In genomic region chr12:122974892-122975789, GRCh38 we compare ENCODE assay signal across 8 cellular contexts. TPM values are rescaled to one million over a fixed set of nuclear protein-coding genes. Genes with fewer than 3 reads are reported as not detected.
A peak's percentile ranks its signal among the peaks of the same experiment; 100 is the strongest.
DNase-seq lines count a peak whose midpoint lies in the region; ATAC-seq and TF ChIP-seq lines count a peak whose summit lies in the region.

TSS of gene OGFOD2 (plus strand) at chr12:122975244. CDS start at chr12:122975252, 8 bp downstream.

- peak within 1 kb of the TSS; percentile 97 for H3K4me2 ChIP-seq in osteoblast (ENCODE audit: insufficient read depth, low read length)

- H3K79me2 ChIP-seq in osteoblast (ENCODE audit: insufficient read depth, low read length): peaks cover 49% of the 10 kb centered on the region

- H3K4me3 Mint-ChIP-seq in activated naive CD4-positive, alpha-beta T cell treated with anti-CD3 and anti-CD28 coated beads, Interleukin-2, amount 50 U/mL, for 24 hours: peak within 1 kb of the TSS; percentile 97

- H3K27ac ChIP-seq in osteoblast (ENCODE audit: low read depth, low read length) (peak within 1 kb of the TSS; percentile 93), thoracic aorta (peak within 1 kb of the TSS; percentile 97 to 99)

- no peaks in the 10 kb centered on the region for H3K36me3 Mint-ChIP-seq in activated naive CD4-positive, alpha-beta T cell treated with anti-CD3 and anti-CD28 coated beads, Interleukin-2, amount 50 U/mL, for 24 hours

- TF ChIP-seq CTCF in GM10248 (IDR thresholded peaks at IDR 0.05; ENCODE audit: control extremely low read depth, extremely low read depth, low read depth, missing control alignments) (no peak), osteoblast (IDR thresholded peaks at IDR 0.05; ENCODE audit: extremely low read depth, low read depth, low read length) (no peak), thoracic aorta (IDR thresholded peaks at IDR 0.05) (no peak)

- no peaks in the 10 kb centered on the region for H3K9me3 Mint-ChIP-seq in activated naive CD4-positive, alpha-beta T cell treated with anti-CD3 and anti-CD28 coated beads, Interleukin-2, amount 50 U/mL, for 24 hours

- peaks cover 38% of the 10 kb centered on the region for H3K4me1 Mint-ChIP-seq in activated naive CD4-positive, alpha-beta T cell treated with anti-CD3 and anti-CD28 coated beads, Interleukin-2, amount 50 U/mL, for 24 hours

- H3K27ac Mint-ChIP-seq in activated naive CD4-positive, alpha-beta T cell treated with anti-CD3 and anti-CD28 coated beads, Interleukin-2, amount 50 U/mL, for 24 hours: peak within 1 kb of the TSS; percentile 99

- DNase-seq in GM10248 (ENCODE audit: extremely low spot score) (peak; percentile 92), NCI-H1092 (lab: John Stamatoyannopoulos, UW) (peak; percentile 84), glomerular visceral epithelial cell (ENCODE audit: extremely low spot score) (peak; percentile 89), osteoblast (ENCODE audit: insufficient read length, low spot score, missing footprints) (peak; percentile 99), thoracic aorta (ENCODE audit: low spot score) (peak; percentile 61)

- ATAC-seq in HG02610 (IDR thresholded peaks at IDR 0.05; ENCODE audit: unreplicated experiment): peak; percentile 71
- ATAC-seq in SK-N-SH treated with all-trans-retinoic acid at 6 μM for 48 hours: peak; percentile 92
- ATAC-seq in thoracic aorta (ENCODE audit: insufficient number of reproducible peaks, low FRiP score, low read depth): peak; percentile 77

- POLR2A ChIA-PET in GM10248 (lab: Yijun Ruan, JAX): interaction anchor here (1.5 kb wide), 1 partner anchor 258 kb away, joined by 6 read pairs; the partner anchor contains the start of genes MPHOSPH9 and MTRFR

- H3K36me3 ChIP-seq in osteoblast (ENCODE audit: insufficient read depth, low read length): peaks cover 6% of the 10 kb centered on the region
- no peaks in the 10 kb centered on the region for H3K36me3 ChIP-seq in thoracic aorta

- H3K27me3 ChIP-seq in osteoblast (ENCODE audit: insufficient read depth, low read length) (no peaks in the 10 kb centered on the region), thoracic aorta (replicated peaks; ENCODE audit: insufficient read depth) (no peaks in the 10 kb centered on the region)

- peaks cover 7% of the 10 kb centered on the region for H4K20me1 ChIP-seq in osteoblast (ENCODE audit: insufficient read depth, low read length)

- H3K4me1 ChIP-seq in osteoblast (ENCODE audit: insufficient read depth, low read length) (peaks cover 23% of the 10 kb centered on the region), thoracic aorta (ENCODE audit: control insufficient read depth in 1 of 2, low read depth in 2 of 2) (peaks cover 21 to 55% of the 10 kb centered on the region in 2 donors)

- H3K4me3 ChIP-seq in osteoblast (ENCODE audit: insufficient read depth, low read length) (peak within 1 kb of the TSS; percentile 89), thoracic aorta (peak within 1 kb of the TSS; percentile 91)

- peak within 1 kb of the TSS; percentile 98 for H2AFZ ChIP-seq in osteoblast (ENCODE audit: low read length)

- CTCF ChIA-PET in GM10248 (lab: Yijun Ruan, JAX): interaction anchor here (0.6 to 3.2 kb wide), 8 partner anchors 9 to 608 kb away, joined by 3 to 16 read pairs (median 4); no protein-coding TSS in a partner anchor

- H3K9me3 ChIP-seq in osteoblast (ENCODE audit: low read depth, low read length) (no peaks in the 10 kb centered on the region), thoracic aorta (no peaks in the 10 kb centered on the region)

- no peaks in the 10 kb centered on the region for H3K27me3 Mint-ChIP-seq in activated naive CD4-positive, alpha-beta T cell treated with anti-CD3 and anti-CD28 coated beads, Interleukin-2, amount 50 U/mL, for 24 hours

TF ChIP-seq in SK-N-SH treated with all-trans-retinoic acid at 6 μM for 48 hours, 23 proteins besides CTCF, POLR2A, EP300 and RAD21:
- TF ChIP-seq ZFP30 (CRISPR knock-in tag; IDR thresholded peaks at IDR 0.05) (no peak), PPARA (CRISPR knock-in tag; IDR thresholded peaks at IDR 0.05; ENCODE audit: borderline replicate concordance) (no peak), SNAI2 (CRISPR knock-in tag; IDR thresholded peaks at IDR 0.05) (no peak), POU6F1 (CRISPR knock-in tag; IDR thresholded peaks at IDR 0.05; ENCODE audit: borderline replicate concordance, low read depth) (no peak), ARNTL (CRISPR knock-in tag; IDR thresholded peaks at IDR 0.05; ENCODE audit: borderline replicate concordance, low read depth) (no peak)

RNA-seq across cellular contexts. Expression of gene OGFOD2, which starts in this region (rescaled TPM):
- total RNA-seq in osteoblast (6.5 and 8.3 TPM in 2 replicates), thoracic aorta (1 to 10 TPM; 6.6 to 9.6 TPM)

Comparison
In these comparisons a context has a peak if more than half of its experiments do, and no peak if none do; other contexts are left out.
1. Peak in every context shown above with its lines: DNase-seq, ATAC-seq, H3K4me3 ChIP-seq and H3K27ac ChIP-seq.